Comparison of ENCODE assay signal across 19 cellular contexts in genomic region chr11:131534611-131535010, GRCh38.
"Had no signal": no experiment of that assay in that cellular context is flagged by ENCODE, and none has a peak within 500 bp of the region (broad histone marks: within the 10 kb centered on the region; RNA-seq: fewer than 3 reads in every experiment).

No MANE protein-coding gene starts in this region.

- H3K9ac ChIP-seq: SK-N-SH had no signal

- H3K36me3 ChIP-seq: gastroesophageal sphincter, lower lobe of right lung, thyroid gland had no signal

- H3K27me3 ChIP-seq: thyroid gland had no signal

- H3K4me3 ChIP-seq: gastroesophageal sphincter, lower lobe of right lung, smooth muscle cell, thyroid gland had no signal

- H3K9me3 ChIP-seq: gastroesophageal sphincter, lower lobe of right lung, SK-N-SH, thyroid gland had no signal

- H3K4me2 ChIP-seq: SK-N-SH, smooth muscle cell had no signal

- H3K27ac ChIP-seq: gastroesophageal sphincter, lower lobe of right lung, thyroid gland had no signal

- DNase-seq: activated CD4-positive, alpha-beta memory T cell treated with anti-CD3 and anti-CD28 coated beads, Interleukin-2, amount 10 ng/mL, durations not matched to agents 7 days and 5 days; activated CD4-positive, alpha-beta T cell treated with anti-CD3 and anti-CD28 coated beads for 48 hours; activated CD4-positive, CD25-positive, alpha-beta regulatory T cell; activated naive CD4-positive, alpha-beta T cell; activated naive CD8-positive, alpha-beta T cell treated with anti-CD3 and anti-CD28 coated beads for 36 hours; activated T-cell treated with anti-CD3 and anti-CD28 coated beads, Interleukin-2, amount 50 U/mL, for 1 hour; amniotic stem cell; effector CD8-positive, alpha-beta T cell; left colon; lower lobe of right lung; SK-N-SH; stimulated activated CD4-positive, alpha-beta T cell treated with anti-CD3 and anti-CD28 coated beads, Interleukin-4, amount 100 ng/mL, for 1 hour; T-cell; thyroid gland had no signal

- H3K4me1 ChIP-seq: gastroesophageal sphincter, lower lobe of right lung, thyroid gland had no signal

- ATAC-seq: activated T-helper 17 cell treated with anti-CD3 and anti-CD28 coated beads, Interleukin-2, amount 50 U/mL, for 72 hours; esophagus mucosa; gastroesophageal sphincter; left colon; lower lobe of right lung; sciatic nerve; T-cell had no signal
